13 cellular contexts compared by ENCODE assay signal in the genomic region with DNA sequence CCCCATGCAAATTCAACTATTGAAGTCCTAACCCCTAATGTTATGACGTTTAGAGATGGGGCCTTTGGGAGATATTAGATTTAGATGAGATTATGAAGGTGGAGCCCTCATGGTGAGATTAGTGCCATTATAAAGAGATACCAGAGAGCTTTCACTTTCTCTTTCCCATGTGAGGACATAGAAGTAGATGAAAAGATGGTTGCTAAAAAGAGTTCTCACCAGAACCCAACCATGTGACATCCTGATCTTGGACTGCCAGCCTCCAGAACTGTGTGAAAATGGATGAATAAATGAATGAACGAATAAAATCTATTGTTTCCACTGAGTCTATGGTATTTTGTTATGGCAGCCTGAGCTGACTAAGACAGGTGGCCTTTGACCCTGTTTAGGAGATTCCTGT. TPM values are rescaled to one million over a fixed set of nuclear protein-coding genes. Genes with fewer than 3 reads are reported as not detected.
DNase-seq lines count a peak whose midpoint lies in the region; ATAC-seq and TF ChIP-seq lines count a peak whose summit lies in the region.
"Had no signal": no experiment of that assay in that cellular context is flagged by ENCODE, and none has a peak within 500 bp of the region (broad histone marks: within the 10 kb centered on the region; RNA-seq: fewer than 3 reads in every experiment).

No MANE protein-coding gene starts in this region.

- ATAC-seq in HG03025 (IDR thresholded peaks at IDR 0.05; ENCODE audit: low FRiP score, unreplicated experiment) (peak; percentile 47), activated B cell treated with CpG ODN at 0.5 μM for 24 hours (ENCODE audit: low read depth) (no peak)
- ATAC-seq: left cardiac atrium had no signal

- H3K36me3 Mint-ChIP-seq in activated naive CD4-positive, alpha-beta T cell treated with anti-CD3 and anti-CD28 coated beads, Interleukin-2, amount 50 U/mL, for 24 hours, result peaks cover 16% of the 10 kb centered on the region
- peaks cover 12% of the 10 kb centered on the region for H3K36me3 Mint-ChIP-seq in activated naive CD4-positive, alpha-beta T cell treated with anti-CD3 and anti-CD28 coated beads for 36 hours (ENCODE audit: low read depth)
- H3K36me3 Mint-ChIP-seq in activated B cell treated with CpG ODN at 0.5 μM for 24 hours (ENCODE audit: low read depth) (peaks cover 2% of the 10 kb centered on the region), Caco-2 (ENCODE audit: insufficient read depth, unreplicated experiment) (no peaks in the 10 kb centered on the region)

- H3K4me1 ChIP-seq in Caco-2, result peaks cover 22% of the 10 kb centered on the region

- no peak for TF ChIP-seq CTCF in activated B cell treated with CpG ODN at 0.5 μM for 24 hours (IDR thresholded peaks at IDR 0.05)
- TF ChIP-seq CTCF in Caco-2 (IDR thresholded peaks at IDR 0.05; ENCODE audit: insufficient read depth in 1 of 2, low read depth in 1 of 2, low read length in 1 of 2, severe bottlenecking in 1 of 2, unreplicated experiment in 1 of 2), result no peak

- H3K27ac Mint-ChIP-seq in activated naive CD4-positive, alpha-beta T cell treated with anti-CD3 and anti-CD28 coated beads, Interleukin-2, amount 50 U/mL, for 24 hours, result peak overlapping the region; percentile 23
- no peak overlapping the region for H3K27ac Mint-ChIP-seq in activated naive CD4-positive, alpha-beta T cell treated with anti-CD3 and anti-CD28 coated beads for 36 hours
- peak overlapping the region; percentile 79 for H3K27ac Mint-ChIP-seq in activated B cell treated with CpG ODN at 0.5 μM for 24 hours
- H3K27ac Mint-ChIP-seq in Caco-2 (ENCODE audit: unreplicated experiment), result no peak overlapping the region
- H3K27ac Mint-ChIP-seq: activated T-helper 2 cell treated with anti-CD3 and anti-CD28 coated beads, Interferon-gamma antibody, Interleukin-2, Interleukin-4, amounts not matched to agents 10 μg/mL and 5 μg/mL and 100 μg/mL, durations not matched to agents 14 hours and 24 hours and 36 hours had no signal

- H3K4me3 ChIP-seq in Caco-2 (ENCODE audit: low read depth, low read length), result no peak overlapping the region
- H3K4me3 ChIP-seq: skin epidermis had no signal

- peaks cover 17% of the 10 kb centered on the region for H3K9me3 Mint-ChIP-seq in activated naive CD4-positive, alpha-beta T cell treated with anti-CD3 and anti-CD28 coated beads, Interleukin-2, amount 50 U/mL, for 24 hours
- H3K9me3 Mint-ChIP-seq in activated naive CD4-positive, alpha-beta T cell treated with anti-CD3 and anti-CD28 coated beads for 36 hours, result peaks cover 8% of the 10 kb centered on the region
- H3K9me3 Mint-ChIP-seq in activated B cell treated with CpG ODN at 0.5 μM for 24 hours (peaks cover 3% of the 10 kb centered on the region), Caco-2 (ENCODE audit: unreplicated experiment) (peaks cover 10% of the 10 kb centered on the region)

- no peak overlapping the region for H3K4me3 Mint-ChIP-seq in activated naive CD4-positive, alpha-beta T cell treated with anti-CD3 and anti-CD28 coated beads, Interleukin-2, amount 50 U/mL, for 24 hours
- H3K4me3 Mint-ChIP-seq in activated naive CD4-positive, alpha-beta T cell treated with anti-CD3 and anti-CD28 coated beads for 36 hours, result no peak overlapping the region
- H3K4me3 Mint-ChIP-seq in activated B cell treated with CpG ODN at 0.5 μM for 24 hours, result peak overlapping the region; percentile 11
- no peak overlapping the region for H3K4me3 Mint-ChIP-seq in Caco-2 (ENCODE audit: unreplicated experiment)

- H3K9me3 ChIP-seq in Caco-2, result peaks cover 8% of the 10 kb centered on the region

- intact Hi-C loops in activated naive CD4-positive, alpha-beta T cell treated with anti-CD3 and anti-CD28 coated beads for 36 hours (cut with micrococcal nuclease), result no loop called here
- intact Hi-C loops in activated B cell treated with CpG ODN at 0.5 μM for 24 hours (cut with micrococcal nuclease) (no loop called here), Caco-2 (cut with micrococcal nuclease; ENCODE audit: unreplicated experiment) (no loop called here), posterior cingulate gyrus (cut with DNase I) (no loop called here)

- H3K27me3 ChIP-seq in Caco-2 (replicated peaks; ENCODE audit: control insufficient read depth, insufficient read depth, low read length), result no peaks in the 10 kb centered on the region

- no peaks in the 10 kb centered on the region for H3K27me3 Mint-ChIP-seq in activated naive CD4-positive, alpha-beta T cell treated with anti-CD3 and anti-CD28 coated beads, Interleukin-2, amount 50 U/mL, for 24 hours
- H3K27me3 Mint-ChIP-seq in activated naive CD4-positive, alpha-beta T cell treated with anti-CD3 and anti-CD28 coated beads for 36 hours (ENCODE audit: low read depth), result no peaks in the 10 kb centered on the region
- H3K27me3 Mint-ChIP-seq in activated B cell treated with CpG ODN at 0.5 μM for 24 hours (no peaks in the 10 kb centered on the region), Caco-2 (ENCODE audit: insufficient read depth, unreplicated experiment) (no peaks in the 10 kb centered on the region)

- BruUV-seq in Caco-2 (replicated peaks; lab: Mats Ljungman, UMichigan), result no TSS peak

- no peaks in the 10 kb centered on the region for H3K36me3 ChIP-seq in Caco-2 (ENCODE audit: control insufficient read depth, insufficient read depth, low read length)

- CTCF ChIA-PET in activated naive CD4-positive, alpha-beta T cell treated with anti-CD3 and anti-CD28 coated beads for 36 hours (lab: Charles Lee), result no interaction called here
- CTCF ChIA-PET in activated B cell treated with CpG ODN at 0.5 μM for 24 hours (lab: Charles Lee), result no interaction called here
- CTCF ChIA-PET in Caco-2 (lab: Charles Lee), result no interaction called here

- DNase-seq in activated naive CD4-positive, alpha-beta T cell treated with anti-CD3 and anti-CD28 coated beads for 36 hours, result no peak
- DNase-seq in activated B cell treated with CpG ODN at 0.5 μM for 24 hours, result no peak
- DNase-seq in Caco-2, result no peak
- DNase-seq in ecto neural progenitor cell (ENCODE audit: low spot score), result no peak
- no peak for DNase-seq in NCI-H2196 treated with DMSO at 0.1 percent for 48 hours (lab: John Stamatoyannopoulos, UW; ENCODE audit: unreplicated experiment)
- DNase-seq in posterior cingulate gyrus, result no peak
- DNase-seq: left cardiac atrium, NCI-H1105, substantia nigra had no signal

- POLR2A ChIA-PET in activated B cell treated with CpG ODN at 0.5 μM for 24 hours (lab: Charles Lee) (interaction anchor here (0.8 to 3.3 kb wide), 3 partner anchors 50 to 130 kb away, joined by 3 to 20 read pairs (median 4); a partner anchor contains a TSS), Caco-2 (lab: Charles Lee) (no interaction called here)

- peaks cover 33% of the 10 kb centered on the region for H3K4me1 Mint-ChIP-seq in activated naive CD4-positive, alpha-beta T cell treated with anti-CD3 and anti-CD28 coated beads, Interleukin-2, amount 50 U/mL, for 24 hours
- peaks cover 25% of the 10 kb centered on the region for H3K4me1 Mint-ChIP-seq in activated naive CD4-positive, alpha-beta T cell treated with anti-CD3 and anti-CD28 coated beads for 36 hours (ENCODE audit: low read depth)
- H3K4me1 Mint-ChIP-seq in activated B cell treated with CpG ODN at 0.5 μM for 24 hours (peaks cover 54% of the 10 kb centered on the region), Caco-2 (ENCODE audit: low read depth, unreplicated experiment) (peaks cover 23% of the 10 kb centered on the region)

RNA-seq across cellular contexts. Expression of a gene that starts 50.6 kb away (rescaled TPM):
- total RNA-seq in activated naive CD4-positive, alpha-beta T cell treated with anti-CD3 and anti-CD28 coated beads for 36 hours, result 1 to 10 TPM; 2.0 to 2.1 TPM
- 5.8 and 6.1 TPM in 2 replicates for total RNA-seq in activated B cell treated with CpG ODN at 0.5 μM for 24 hours
- total RNA-seq in Caco-2 (2022), result 17.1 and 17.6 TPM in 2 replicates

Comparison
In these comparisons a context has a peak if more than half of its experiments do, and no peak if none do; other contexts are left out.
1. H3K27ac Mint-ChIP-seq: peak in activated naive CD4-positive, alpha-beta T cell treated with anti-CD3 and anti-CD28 coated beads, Interleukin-2, amount 50 U/mL, for 24 hours (single experiment) and activated B cell treated with CpG ODN at 0.5 μM for 24 hours (single experiment); none in activated naive CD4-positive, alpha-beta T cell treated with anti-CD3 and anti-CD28 coated beads for 36 hours (single experiment) and Caco-2 (single experiment).